Comparison of ENCODE assay signal across 18 cellular contexts in genomic region chr2:51212374-51212773, GRCh38.
DNase-seq lines count a peak whose midpoint lies in the region; ATAC-seq lines count a peak whose summit lies in the region.
"Had no signal": no experiment of that assay in that cellular context is flagged by ENCODE, and none has a peak within 500 bp of the region (broad histone marks: within the 10 kb centered on the region; RNA-seq: fewer than 3 reads in every experiment).

No MANE protein-coding gene starts in this region.

- DNase-seq in CMK (ENCODE audit: low read depth) (peak; percentile 22), NCI-H2227 (lab: John Stamatoyannopoulos, UW; ENCODE audit: unreplicated experiment) (no peak), NCI-H69 (lab: John Stamatoyannopoulos, UW) (no peak)
- DNase-seq: 8988T, COR-L47, DMS153, EL, MG63, NCI-H1105 treated with DMSO at 0.1 percent for 48 hours, NCI-H187 treated with DMSO at 0.1 percent for 48 hours, NCI-H2171, NCI-H510A, RPMI8226 had no signal

- ATAC-seq in GM19351 (IDR thresholded peaks at IDR 0.05; ENCODE audit: unreplicated experiment) (peak; percentile 54), HG02642 (IDR thresholded peaks at IDR 0.05; ENCODE audit: poor library complexity, unreplicated experiment) (peak; percentile 59), HG03378 (IDR thresholded peaks at IDR 0.05; ENCODE audit: unreplicated experiment) (peak; percentile 41), HG02870 (IDR thresholded peaks at IDR 0.05; ENCODE audit: unreplicated experiment) (no peak), HG03571 (IDR thresholded peaks at IDR 0.05; ENCODE audit: unreplicated experiment) (no peak)

Comparison
In these comparisons a context has a peak if more than half of its experiments do, and no peak if none do; other contexts are left out.
1. ATAC-seq: peak in GM19351 (single experiment), HG02642 (single experiment) and HG03378 (single experiment); none in HG02870 (single experiment) and HG03571 (single experiment).